In the genomic region with DNA sequence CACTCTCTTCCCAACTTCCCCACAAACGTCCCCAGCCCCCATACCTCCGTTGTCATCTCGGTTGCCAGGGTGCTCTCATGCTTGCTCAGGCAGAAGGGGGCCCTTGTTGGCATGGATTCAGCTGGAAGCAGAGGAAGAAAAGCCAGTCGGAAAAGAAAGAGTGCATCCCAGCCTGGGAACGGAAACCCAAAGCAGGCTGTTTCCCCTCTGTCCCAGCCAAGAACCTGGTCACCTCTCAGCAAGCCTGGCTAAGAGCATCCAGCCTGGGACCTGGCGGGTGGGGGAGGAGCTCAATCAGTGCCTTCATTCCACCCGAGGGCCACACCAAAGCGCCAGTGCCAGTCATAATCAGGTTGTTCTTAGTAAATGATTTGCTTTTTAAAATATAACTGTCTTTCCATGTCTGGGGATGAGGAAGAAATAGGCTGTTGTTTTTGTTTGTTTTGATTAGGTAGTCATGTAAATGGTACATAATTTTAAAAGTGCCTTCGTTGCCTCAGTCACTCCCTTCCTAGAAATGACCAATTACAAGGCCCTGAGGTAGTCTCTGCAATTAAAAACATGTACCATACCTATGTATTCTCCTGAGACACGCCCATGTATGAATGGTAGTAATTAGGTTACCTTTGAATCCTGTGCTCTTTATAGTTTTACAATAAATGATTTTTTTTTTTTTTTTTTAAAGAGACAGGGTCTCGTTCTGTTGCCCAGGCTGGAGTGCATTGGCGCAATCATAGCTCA, we compare ENCODE assay signal across 9 cellular contexts. TPM values are rescaled to one million over a fixed set of nuclear protein-coding genes. Genes with fewer than 3 reads are reported as not detected.
DNase-seq lines count a peak whose midpoint lies in the region; ATAC-seq, FAIRE-seq and TF ChIP-seq lines count a peak whose summit lies in the region.
"Had no signal": no experiment of that assay in that cellular context is flagged by ENCODE, and none has a peak within 500 bp of the region (broad histone marks: within the 10 kb centered on the region; RNA-seq: fewer than 3 reads in every experiment).

No MANE protein-coding gene starts in this region.

- H3K27me3 ChIP-seq in heart right ventricle (no peaks in the 10 kb centered on the region), pancreas (no peaks in the 10 kb centered on the region)
- H3K27me3 ChIP-seq: BLaER1 had no signal

- DNase-seq in G401 (ENCODE audit: low spot score) (peak; percentile 74), astrocyte of the spinal cord (ENCODE audit: low read depth, low spot score) (peak; percentile 38), heart right ventricle (peak in 1 of 2 donors; percentile 29), pancreas (no peak), HTR-8/SVneo (ENCODE audit: insufficient read length, low spot score) (no peak)
- DNase-seq in stimulated activated CD4-positive, alpha-beta T cell treated with anti-CD3 and anti-CD28 coated beads, Interleukin-2, amount 100 ng/mL, for 24 hours, result no peak
- DNase-seq in central memory CD4-positive, alpha-beta T cell, result no peak

- ATAC-seq in heart right ventricle (peak; percentile 36 to 64 (median 44)), pancreas (peak in 3 of 4 donors; percentile 24 to 56 (median 37)), HG02623 (IDR thresholded peaks at IDR 0.05; ENCODE audit: unreplicated experiment) (no peak)

- intact Hi-C loops in heart right ventricle (cut with DNase I) (no loop called here), pancreas (cut with DNase I) (no loop called here)

- peaks cover 29 to 94% (median 85%) of the 10 kb centered on the region in 9 donors for H3K4me1 ChIP-seq in heart right ventricle
- peaks cover 40 to 65% (median 43%) of the 10 kb centered on the region in 3 donors for H3K4me1 ChIP-seq in pancreas

- H3K36me3 ChIP-seq in heart right ventricle (peaks cover 0 to 17% (median 0%) of the 10 kb centered on the region in 9 donors), pancreas (no peaks in the 10 kb centered on the region)

- in situ Hi-C loops in G401 (cut with HindIII; ENCODE audit: low sequenced_read_pairs) (no loop called here), astrocyte of the spinal cord (cut with HindIII; ENCODE audit: low sequenced_read_pairs) (no loop called here)

- 34 to 36% methylated on average over 12 of the region's 12 CpGs for WGBS in heart right ventricle, 2 donors
- 48 to 50% methylated on average over 12 of the region's 12 CpGs for WGBS in pancreas, 2 donors

- TF ChIP-seq CTCF in astrocyte of the spinal cord (IDR thresholded peaks at IDR 0.05; ENCODE audit: low read depth, low read length) (no peak), heart right ventricle (IDR thresholded peaks at IDR 0.05) (no peak), pancreas (IDR thresholded peaks at IDR 0.05) (no peak)

- H3K27ac ChIP-seq in heart right ventricle, result peak overlapping the region in 5 of 10 donors; percentile 17 to 67 (median 37)
- H3K27ac ChIP-seq in pancreas, result peak overlapping the region in 1 of 4 donors; percentile 6
- H3K27ac ChIP-seq: BLaER1 had no signal

- FAIRE-seq in pancreas (lab: Jason Lieb, UNC), result peak; percentile 41
- no peak for FAIRE-seq in HTR-8/SVneo (lab: Jason Lieb, UNC)

- H3K9me3 ChIP-seq in heart right ventricle, result no peaks in the 10 kb centered on the region
- no peaks in the 10 kb centered on the region for H3K9me3 ChIP-seq in pancreas

- H3K4me3 ChIP-seq in astrocyte of the spinal cord (ENCODE audit: low read depth, low read length) (no peak overlapping the region), heart right ventricle (peak overlapping the region in 2 of 10 donors; percentile 5 to 10), pancreas (no peak overlapping the region)
- H3K4me3 ChIP-seq: BLaER1 had no signal

RNA-seq across cellular contexts. Expression of gene CHMP4B, which starts 21.1 kb away (rescaled TPM):
- total RNA-seq in G401 (2014; rRNA removed; shearing (Covaris generic)), result 71.3 and 87.4 TPM in 2 replicates
- total RNA-seq in heart right ventricle (100 to 1,000 TPM in 6 of 10 donors, 10 to 100 TPM in 4; 88.3 to 137 (median 103) TPM), pancreas (10 to 100 TPM; 28.4 to 57.0 (median 37.2) TPM)
- polyA plus RNA-seq in heart right ventricle (100 to 1,000 TPM in 1 of 2 donors, 10 to 100 TPM in 1; 87.5 to 246 TPM), pancreas (10 to 100 TPM; 44.1 to 66.3 TPM)

Comparison
In these comparisons a context has a peak if more than half of its experiments do, and no peak if none do; other contexts are left out.
1. DNase-seq: peak in G401 (single experiment) and astrocyte of the spinal cord (single experiment); none in pancreas (0 of 6), stimulated activated CD4-positive, alpha-beta T cell treated with anti-CD3 and anti-CD28 coated beads, Interleukin-2, amount 100 ng/mL, for 24 hours (0 of 2), central memory CD4-positive, alpha-beta T cell (single experiment) and HTR-8/SVneo (single experiment).